8 cellular contexts compared by ENCODE assay signal in the genomic region with DNA sequence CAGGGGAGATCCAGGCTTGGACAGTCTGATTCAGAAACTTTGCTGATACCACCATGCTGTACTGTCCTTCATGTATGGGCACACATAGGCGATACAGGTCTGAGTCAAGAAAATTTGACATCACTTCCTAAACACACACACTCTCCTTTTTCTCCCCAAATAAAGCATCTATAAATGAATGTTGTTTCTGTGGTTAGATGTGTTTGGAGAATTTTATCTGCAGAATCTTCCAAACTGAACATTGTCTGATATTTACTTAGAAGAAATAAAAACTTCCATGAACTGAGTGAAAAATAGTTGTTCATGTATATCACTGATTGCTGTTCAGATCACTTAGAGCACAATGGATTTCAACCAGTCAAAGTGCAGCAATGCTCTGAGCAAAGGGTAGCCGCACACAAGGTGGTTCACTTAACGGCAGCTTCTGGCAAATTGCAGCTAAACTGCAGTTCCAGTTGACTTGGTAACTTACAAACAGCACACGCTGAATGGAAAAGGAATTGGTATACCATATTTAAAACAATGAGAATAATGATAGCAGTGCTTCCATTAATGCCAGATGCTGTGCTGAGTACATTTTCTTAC. TPM values are rescaled to one million over a fixed set of nuclear protein-coding genes. Genes with fewer than 3 reads are reported as not detected.
DNase-seq lines count a peak whose midpoint lies in the region; ATAC-seq, FAIRE-seq and TF ChIP-seq lines count a peak whose summit lies in the region.

No MANE protein-coding gene starts in this region.

- CTCF ChIA-PET in A549 (lab: Yijun Ruan, JAX): interaction anchor here (0.9 kb wide), 1 partner anchor 56 kb away, joined by 3 read pairs; no protein-coding TSS in a partner anchor

- POLR2A ChIA-PET in A549 (lab: Yijun Ruan, JAX): no interaction called here

- TF ChIP-seq POLR2A in A549 (IDR thresholded peaks at IDR 0.05; ENCODE audit: low read length) (no peak), breast epithelium (IDR thresholded peaks at IDR 0.05) (no peak)

- 79% methylated on average over 4 of the region's 4 CpGs for WGBS in A549 (ENCODE audit: missing lambda C conversion rate)

- H3K27ac ChIP-seq in A549: peak overlapping the region; percentile 39 to 96; a peak in 5 of 6 replicates
- no peak overlapping the region for H3K27ac ChIP-seq in breast epithelium

- TF ChIP-seq CTCF in A549 (IDR thresholded peaks at IDR 0.05): no peak
- no peak for TF ChIP-seq CTCF in GM10266 (IDR thresholded peaks at IDR 0.05; ENCODE audit: control insufficient read depth, insufficient read depth, low read depth, missing control alignments)
- no peak for TF ChIP-seq CTCF in breast epithelium (IDR thresholded peaks at IDR 0.05)

- no peak for TF ChIP-seq RAD21 in A549 (conservative IDR thresholded peaks at IDR 0.05 in 1 of 2, IDR thresholded peaks at IDR 0.05 in 1 of 2)

- no peak for DNase-seq in A549 (ENCODE audit: low read depth in 1 of 2, low spot score in 1 of 2)
- DNase-seq in GM10266 (ENCODE audit: extremely low spot score): no peak
- no peak for DNase-seq in breast epithelium (ENCODE audit: low spot score in 2 of 2)
- no peak for DNase-seq in NCI-H2029 treated with DMSO at 0.1 percent for 48 hours (lab: John Stamatoyannopoulos, UW)
- DNase-seq in ecto neural progenitor cell (ENCODE audit: low spot score): no peak

- no peaks in the 10 kb centered on the region for H3K36me3 ChIP-seq in breast epithelium

- peak overlapping the region; percentile 22; the same call in 2 of the 3 replicates for H3K4me2 ChIP-seq in A549

- ATAC-seq in A549: no peak
- ATAC-seq in GM18909 (IDR thresholded peaks at IDR 0.05; ENCODE audit: poor library complexity, unreplicated experiment): peak; percentile 28
- ATAC-seq in HG02759 (IDR thresholded peaks at IDR 0.05; ENCODE audit: unreplicated experiment): peak; percentile 21
- ATAC-seq in HG03571 (IDR thresholded peaks at IDR 0.05; ENCODE audit: unreplicated experiment): peak; percentile 19

- no peaks in the 10 kb centered on the region for H3K27me3 ChIP-seq in breast epithelium

- TF ChIP-seq EP300 in A549 (IDR thresholded peaks at IDR 0.05): no peak

- intact Hi-C loops in breast epithelium (cut with DNase I; ENCODE audit: low total_unique reads): no loop called here

- FAIRE-seq in A549 (lab: Jason Lieb, UNC): no peak

- H3K4me1 ChIP-seq in A549: peaks cover 74% of the 10 kb centered on the region
- H3K4me1 ChIP-seq in breast epithelium: no peaks in the 10 kb centered on the region

- no peaks in the 10 kb centered on the region for H3K9me3 ChIP-seq in A549
- H3K9me3 ChIP-seq in breast epithelium: no peaks in the 10 kb centered on the region

- H3K4me3 ChIP-seq in A549 (no peak overlapping the region), breast epithelium (no peak overlapping the region)

TF ChIP-seq in A549, 52 proteins besides CTCF, POLR2A, EP300 and RAD21:
- TF ChIP-seq HOXB5 (CRISPR knock-in tag; IDR thresholded peaks at IDR 0.05) (no peak), KDM1A (IDR thresholded peaks at IDR 0.05; ENCODE audit: low read depth) (no peak), HDAC2 (IDR thresholded peaks at IDR 0.05) (no peak)

RNA-seq across cellular contexts. Expression of gene AGFG1, which starts 10.0 kb away (rescaled TPM):
- polyA plus RNA-seq in A549 (2011; rRNA removed) (384 and 415 TPM in 2 replicates), A549 (2017; fragmentation: RNase III; extraction: RNeasy Plus Mini Kit Qiagen cat#74134 plus additional on column Dnase treatment) (96.9 to 104 TPM (median 100 TPM) in 3 replicates)
- polyA plus RNA-seq in A549 (2012; cell fraction: cytosol; rRNA removed): 107 and 152 TPM in 2 replicates
- polyA plus RNA-seq in A549 (2012; cell fraction: nucleus; rRNA removed): 116 and 183 TPM in 2 replicates
- polyA minus RNA-seq in A549 (2011; rRNA and poly(A)+ RNA removed): 677 and 730 TPM in 2 replicates
- 100 to 1,000 TPM in 1 of 3 donors, 10 to 100 TPM in 2; 77.0 to 145 (median 78.4) TPM for total RNA-seq in breast epithelium

Comparison
In these comparisons a context has a peak if more than half of its experiments do, and no peak if none do; other contexts are left out.
1. ATAC-seq: peak in GM18909 (single experiment), HG02759 (single experiment) and HG03571 (single experiment); none in A549 (0 of 2).
2. H3K27ac ChIP-seq: peak in A549 (2 of 2); none in breast epithelium (0 of 2).